In genomic region chr10:55091691-55092328, GRCh38 we compare ENCODE assay signal across 8 cellular contexts.
DNase-seq lines count a peak whose midpoint lies in the region; ATAC-seq, FAIRE-seq and TF ChIP-seq lines count a peak whose summit lies in the region.

No MANE protein-coding gene starts in this region.

- no peaks in the 10 kb centered on the region for H3K9me1 ChIP-seq in endothelial cell of umbilical vein (replicated peaks; ENCODE audit: control insufficient read depth, extremely low read depth, insufficient read depth, low read length)

- H3K27me3 Mint-ChIP-seq in activated T-cell treated with anti-CD3 and anti-CD28 coated beads, Interleukin-2, amount 50 U/mL, for 4 hours (ENCODE audit: low read depth) = no peaks in the 10 kb centered on the region

- H3K27ac ChIP-seq in endothelial cell of umbilical vein (ENCODE audit: insufficient read depth, low read depth, low read length) (no peak overlapping the region), stomach (no peak overlapping the region)

- TF ChIP-seq CTCF in endothelial cell of umbilical vein (IDR thresholded peaks at IDR 0.05; ENCODE audit: extremely low read depth in 1 of 2, insufficient read depth in 1 of 2, low read depth in 1 of 2, low read length in 2 of 2) (peak; percentile 44 to 53), stomach (IDR thresholded peaks at IDR 0.05) (peak in 5 of 7 experiments; percentile 27 to 79 (median 49))

- no peak overlapping the region for H2AFZ ChIP-seq in endothelial cell of umbilical vein (ENCODE audit: low read depth, low read length)

- no peaks in the 10 kb centered on the region for H4K20me1 ChIP-seq in endothelial cell of umbilical vein (replicated peaks; ENCODE audit: control insufficient read depth, extremely low read depth, insufficient read depth, low read length)

- H3K9me3 Mint-ChIP-seq in activated T-cell treated with anti-CD3 and anti-CD28 coated beads, Interleukin-2, amount 50 U/mL, for 4 hours = no peaks in the 10 kb centered on the region

- DNase-seq in SIG-M5 treated with dmso at 0.1 percent for 504 hours (lab: John Stamatoyannopoulos, UW; ENCODE audit: unreplicated experiment) (peak; percentile 12), SIG-M5 (lab: John Stamatoyannopoulos, UW) (no peak), Kasumi-1 (lab: John Stamatoyannopoulos, UW) (peak; percentile 26 to 58), endothelial cell of umbilical vein (ENCODE audit: low read depth, low spot score) (peak; percentile 21), stomach (no peak), GDM1 (lab: John Stamatoyannopoulos, UW) (no peak)
- no peak for DNase-seq in stimulated activated CD4-positive, alpha-beta T cell treated with anti-CD3 and anti-CD28 coated beads, Interleukin-12 subunit alpha, Interleukin-12 subunit beta, amount 100 ng/mL, for 4 hours
- no peak for DNase-seq in activated T-cell treated with anti-CD3 and anti-CD28 coated beads, Interleukin-2, amount 50 U/mL, for 4 hours

- H3K27me3 ChIP-seq in endothelial cell of umbilical vein (ENCODE audit: control insufficient read depth in 2 of 2, insufficient read depth in 2 of 2, low read length in 2 of 2) = no peaks in the 10 kb centered on the region
- H3K27me3 ChIP-seq in stomach = no peaks in the 10 kb centered on the region

- no peaks in the 10 kb centered on the region for H3K36me3 Mint-ChIP-seq in activated T-cell treated with anti-CD3 and anti-CD28 coated beads, Interleukin-2, amount 50 U/mL, for 4 hours (ENCODE audit: insufficient read depth)

- H3K9ac ChIP-seq in endothelial cell of umbilical vein (replicated peaks; ENCODE audit: extremely low read depth, insufficient read depth, low read length) = no peak overlapping the region

- no peaks in the 10 kb centered on the region for H3K9me3 ChIP-seq in endothelial cell of umbilical vein (replicated peaks; ENCODE audit: control insufficient read depth, insufficient read depth, low read length)
- H3K9me3 ChIP-seq in stomach = no peaks in the 10 kb centered on the region

- no peaks in the 10 kb centered on the region for H3K4me1 ChIP-seq in endothelial cell of umbilical vein (ENCODE audit: control insufficient read depth, extremely low read depth, insufficient read depth, low read length)
- H3K4me1 ChIP-seq in stomach = no peaks in the 10 kb centered on the region

- dilution Hi-C loops in endothelial cell of umbilical vein (cut with MboI; ENCODE audit: extremely low pct_ligation_motif_present, low sequenced_read_pairs) = no loop called here

- H3K79me2 ChIP-seq in endothelial cell of umbilical vein (ENCODE audit: control insufficient read depth, insufficient read depth, low read length) = no peaks in the 10 kb centered on the region

- no peak for ATAC-seq in activated T-cell treated with anti-CD3 and anti-CD28 coated beads, Interleukin-2, amount 50 U/mL, for 4 hours

- H3K4me3 ChIP-seq in endothelial cell of umbilical vein (replicated peaks in 1 of 3; ENCODE audit: insufficient read depth in 1 of 3, low read depth in 1 of 3, low read length in 3 of 3) (no peak overlapping the region), stomach (no peak overlapping the region)

- intact Hi-C loops in endothelial cell of umbilical vein (cut with micrococcal nuclease) = loop anchor here (1.0 to 5.0 kb wide), 6 partner anchors 172 to 1491 kb away; no protein-coding TSS in a partner anchor
- intact Hi-C loops in stomach (cut with DNase I; ENCODE audit: low total_unique reads) = loop anchor here (10.0 kb wide), 1 partner anchor 173 kb away; no protein-coding TSS in a partner anchor

- no peak for FAIRE-seq in endothelial cell of umbilical vein (lab: Jason Lieb, UNC)

- no peak for TF ChIP-seq EP300 in stomach (IDR thresholded peaks at IDR 0.05)

- WGBS in stomach, 5 donors = 0% methylated on average over 1 of the region's 1 CpG

- CTCF ChIA-PET in endothelial cell of umbilical vein (lab: Charles Lee) = interaction anchor here (0.5 to 2.0 kb wide), 29 partner anchors 8 to 1776 kb away, joined by 3 to 13 read pairs (median 4); no protein-coding TSS in a partner anchor

- POLR2A ChIA-PET in endothelial cell of umbilical vein (lab: Charles Lee) = no interaction called here

- H3K36me3 ChIP-seq in endothelial cell of umbilical vein (ENCODE audit: control insufficient read depth in 2 of 2, extremely low read depth in 1 of 2, insufficient read depth in 2 of 2, low read length in 2 of 2) = no peaks in the 10 kb centered on the region
- H3K36me3 ChIP-seq in stomach = no peaks in the 10 kb centered on the region

- no TSS peak for BruUV-seq in endothelial cell of umbilical vein (replicated peaks; lab: Mats Ljungman, UMichigan)

- no peaks in the 10 kb centered on the region for H3K4me1 Mint-ChIP-seq in activated T-cell treated with anti-CD3 and anti-CD28 coated beads, Interleukin-2, amount 50 U/mL, for 4 hours (ENCODE audit: low read depth)

- H3K4me2 ChIP-seq in endothelial cell of umbilical vein (ENCODE audit: insufficient read depth, low read length) = no peak overlapping the region

- TF ChIP-seq POLR2A in endothelial cell of umbilical vein (IDR thresholded peaks at IDR 0.05; ENCODE audit: low read depth, low read length) (no peak), stomach (IDR thresholded peaks at IDR 0.05) (no peak)

- H3K4me3 Mint-ChIP-seq in activated T-cell treated with anti-CD3 and anti-CD28 coated beads, Interleukin-2, amount 50 U/mL, for 4 hours = no peak overlapping the region

TF ChIP-seq in endothelial cell of umbilical vein, 7 proteins besides CTCF, POLR2A, EP300 and RAD21:
- no peak for TF ChIP-seq POLR2AphosphoS5 (IDR thresholded peaks at IDR 0.05; ENCODE audit: insufficient read depth, low read depth, low read length)
- no peak for TF ChIP-seq JUN (IDR thresholded peaks at IDR 0.05; ENCODE audit: borderline replicate concordance, insufficient read depth, insufficient read length, low read depth)
- TF ChIP-seq EZH2 (IDR thresholded peaks at IDR 0.05; ENCODE audit: borderline replicate concordance, low read depth, low read length, severe bottlenecking) = no peak
- TF ChIP-seq GATA2 (IDR thresholded peaks at IDR 0.05; ENCODE audit: insufficient read depth, insufficient read length, low read depth, low read length) = no peak
- no peak for TF ChIP-seq MYC (IDR thresholded peaks at IDR 0.05; ENCODE audit: low read depth, low read length)
- TF ChIP-seq MAX (IDR thresholded peaks at IDR 0.05; ENCODE audit: insufficient read depth, insufficient read length) = no peak
- no peak for TF ChIP-seq FOS (IDR thresholded peaks at IDR 0.05; ENCODE audit: borderline replicate concordance, insufficient read depth, low read length)

Comparison
In these comparisons a context has a peak if more than half of its experiments do, and no peak if none do; other contexts are left out.
1. DNase-seq: peak in SIG-M5 treated with dmso at 0.1 percent for 504 hours (single experiment), Kasumi-1 (2 of 2) and endothelial cell of umbilical vein (single experiment); none in SIG-M5 (single experiment), stomach (single experiment), GDM1 (single experiment), stimulated activated CD4-positive, alpha-beta T cell treated with anti-CD3 and anti-CD28 coated beads, Interleukin-12 subunit alpha, Interleukin-12 subunit beta, amount 100 ng/mL, for 4 hours (single experiment) and activated T-cell treated with anti-CD3 and anti-CD28 coated beads, Interleukin-2, amount 50 U/mL, for 4 hours (single experiment).